ENCODE assay signal across 11 cellular contexts in the genomic region with DNA sequence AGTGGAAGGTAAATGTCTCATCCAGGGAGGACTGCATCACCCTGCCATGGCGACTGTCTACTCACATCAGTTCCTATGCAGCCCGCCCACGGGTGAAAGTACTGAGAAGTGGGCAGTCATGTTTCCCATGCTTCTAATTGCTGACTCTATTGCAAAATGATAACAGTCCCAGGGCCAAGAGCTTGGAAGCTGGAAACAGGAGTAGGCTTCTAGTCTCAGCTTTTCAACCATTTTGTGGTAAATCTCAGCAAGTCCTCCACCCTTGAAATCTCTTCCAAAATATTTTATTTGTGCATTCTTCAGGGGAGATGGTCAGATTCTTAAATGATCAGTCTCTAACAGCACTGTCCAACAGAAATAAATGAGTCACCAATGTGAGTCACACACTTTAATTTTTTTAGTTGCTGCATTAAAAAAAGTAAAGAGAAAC.
DNase-seq lines count a peak whose midpoint lies in the region; ATAC-seq and TF ChIP-seq lines count a peak whose summit lies in the region.
"Had no signal": no experiment of that assay in that cellular context is flagged by ENCODE, and none has a peak within 500 bp of the region (broad histone marks: within the 10 kb centered on the region; RNA-seq: fewer than 3 reads in every experiment).

No MANE protein-coding gene starts in this region.

- H3K36me3 ChIP-seq in BJ (ENCODE audit: control insufficient read depth, insufficient read depth, low read length): no peaks in the 10 kb centered on the region
- no peaks in the 10 kb centered on the region for H3K36me3 ChIP-seq in left lung
- H3K36me3 ChIP-seq: ovary had no signal

- H3K9me3 ChIP-seq in left lung: no peaks in the 10 kb centered on the region
- H3K9me3 ChIP-seq: ovary had no signal

- ATAC-seq in activated naive CD8-positive, alpha-beta T cell treated with anti-CD3 and anti-CD28 coated beads, Interleukin-2, amount 50 U/mL, for 24 hours: peak; percentile 35
- peak; percentile 35 for ATAC-seq in left lung
- no peak for ATAC-seq in WTC11

- POLR2A ChIA-PET in BJ (lab: Charles Lee) (interaction anchor here (1.0 kb wide), 1 partner anchor 14 kb away, joined by 4 read pairs; no protein-coding TSS in a partner anchor), GM10248 (lab: Yijun Ruan, JAX) (no interaction called here), WTC11 (lab: Charles Lee) (no interaction called here)

- H3K27me3 ChIP-seq in BJ (ENCODE audit: control insufficient read depth, insufficient read depth, low read length): no peaks in the 10 kb centered on the region
- no peaks in the 10 kb centered on the region for H3K27me3 ChIP-seq in left lung
- H3K27me3 ChIP-seq: ovary had no signal

- no peak overlapping the region for H3K4me3 Mint-ChIP-seq in activated naive CD8-positive, alpha-beta T cell treated with anti-CD3 and anti-CD28 coated beads, Interleukin-2, amount 50 U/mL, for 24 hours
- no peak overlapping the region for H3K4me3 Mint-ChIP-seq in WTC11

- no peaks in the 10 kb centered on the region for H3K27me3 Mint-ChIP-seq in activated naive CD8-positive, alpha-beta T cell treated with anti-CD3 and anti-CD28 coated beads, Interleukin-2, amount 50 U/mL, for 24 hours
- H3K27me3 Mint-ChIP-seq in WTC11 (ENCODE audit: low read depth): no peaks in the 10 kb centered on the region; the same call in 1 of the 2 replicates

- no peak overlapping the region for H3K27ac ChIP-seq in left lung
- H3K27ac ChIP-seq: coronary artery, ovary had no signal

- no peak for TF ChIP-seq CTCF in BJ (IDR thresholded peaks at IDR 0.05; ENCODE audit: insufficient read depth, low read depth, low read length)
- no peak for TF ChIP-seq CTCF in left lung (IDR thresholded peaks at IDR 0.05)
- TF ChIP-seq CTCF in GM10248 (IDR thresholded peaks at IDR 0.05; ENCODE audit: control extremely low read depth, extremely low read depth, low read depth, missing control alignments): no peak
- TF ChIP-seq CTCF in WTC11 (IDR thresholded peaks at IDR 0.05): no peak

- DNase-seq in BJ (ENCODE audit: low read depth) (peak; percentile 90), GOT3 (lab: John Stamatoyannopoulos, UW) (peak; percentile 39), left lung (no peak), activated gamma-delta T cell (lab: John Stamatoyannopoulos, UW) (no peak), GM10248 (ENCODE audit: extremely low spot score) (no peak), WTC11 (ENCODE audit: low spot score) (no peak)
- peak; percentile 37 for DNase-seq in activated naive CD8-positive, alpha-beta T cell treated with anti-CD3 and anti-CD28 coated beads, Interleukin-2, amount 50 U/mL, for 24 hours
- no peak for DNase-seq in central memory CD4-positive, alpha-beta T cell
- DNase-seq: NCI-H1436, ovary had no signal

- H3K36me3 Mint-ChIP-seq in activated naive CD8-positive, alpha-beta T cell treated with anti-CD3 and anti-CD28 coated beads, Interleukin-2, amount 50 U/mL, for 24 hours (ENCODE audit: low read depth): no peaks in the 10 kb centered on the region
- H3K36me3 Mint-ChIP-seq in WTC11: no peaks in the 10 kb centered on the region

- no peaks in the 10 kb centered on the region for H3K9me3 Mint-ChIP-seq in activated naive CD8-positive, alpha-beta T cell treated with anti-CD3 and anti-CD28 coated beads, Interleukin-2, amount 50 U/mL, for 24 hours
- no peaks in the 10 kb centered on the region for H3K9me3 Mint-ChIP-seq in WTC11

- H3K4me1 ChIP-seq in left lung: peaks cover 7 to 23% of the 10 kb centered on the region in 2 donors

- intact Hi-C loops in left lung (cut with DNase I): no loop called here

- H3K27ac Mint-ChIP-seq in activated naive CD8-positive, alpha-beta T cell treated with anti-CD3 and anti-CD28 coated beads, Interleukin-2, amount 50 U/mL, for 24 hours: peak overlapping the region; percentile 62
- H3K27ac Mint-ChIP-seq in WTC11: no peak overlapping the region

- no peak overlapping the region for H3K4me3 ChIP-seq in BJ (ENCODE audit: low read depth, low read length)
- no peak overlapping the region for H3K4me3 ChIP-seq in left lung
- H3K4me3 ChIP-seq: coronary artery, ovary had no signal

- peaks cover 46% of the 10 kb centered on the region for H3K4me1 Mint-ChIP-seq in activated naive CD8-positive, alpha-beta T cell treated with anti-CD3 and anti-CD28 coated beads, Interleukin-2, amount 50 U/mL, for 24 hours
- H3K4me1 Mint-ChIP-seq in WTC11: peaks cover 27% of the 10 kb centered on the region

- CTCF ChIA-PET in BJ (lab: Yijun Ruan, JAX) (interaction anchor here (1.0 to 8.0 kb wide), 9 partner anchors 9 to 420 kb away, joined by 4 to 72 read pairs (median 11); no protein-coding TSS in a partner anchor), GM10248 (lab: Yijun Ruan, JAX) (interaction anchor here (1.2 to 8.3 kb wide), 6 partner anchors 8 to 106 kb away, joined by 3 to 71 read pairs (median 12); no protein-coding TSS in a partner anchor), WTC11 (lab: Charles Lee) (interaction anchor here (2.8 to 8.2 kb wide), 3 partner anchors 10 to 106 kb away, joined by 13 to 80 read pairs (median 20); no protein-coding TSS in a partner anchor)

TF ChIP-seq in WTC11, 78 proteins besides CTCF, POLR2A, EP300 and RAD21:
- TF ChIP-seq ZNF423 (CRISPR knock-in tag; IDR thresholded peaks at IDR 0.05): no peak

Comparison
In these comparisons a context has a peak if more than half of its experiments do, and no peak if none do; other contexts are left out.
1. DNase-seq: peak in BJ (single experiment), GOT3 (single experiment) and activated naive CD8-positive, alpha-beta T cell treated with anti-CD3 and anti-CD28 coated beads, Interleukin-2, amount 50 U/mL, for 24 hours (single experiment); none in left lung (0 of 2), activated gamma-delta T cell (single experiment), GM10248 (single experiment), central memory CD4-positive, alpha-beta T cell (single experiment) and WTC11 (single experiment).